Comparison of ENCODE assay signal across 8 cellular contexts in the genomic region with DNA sequence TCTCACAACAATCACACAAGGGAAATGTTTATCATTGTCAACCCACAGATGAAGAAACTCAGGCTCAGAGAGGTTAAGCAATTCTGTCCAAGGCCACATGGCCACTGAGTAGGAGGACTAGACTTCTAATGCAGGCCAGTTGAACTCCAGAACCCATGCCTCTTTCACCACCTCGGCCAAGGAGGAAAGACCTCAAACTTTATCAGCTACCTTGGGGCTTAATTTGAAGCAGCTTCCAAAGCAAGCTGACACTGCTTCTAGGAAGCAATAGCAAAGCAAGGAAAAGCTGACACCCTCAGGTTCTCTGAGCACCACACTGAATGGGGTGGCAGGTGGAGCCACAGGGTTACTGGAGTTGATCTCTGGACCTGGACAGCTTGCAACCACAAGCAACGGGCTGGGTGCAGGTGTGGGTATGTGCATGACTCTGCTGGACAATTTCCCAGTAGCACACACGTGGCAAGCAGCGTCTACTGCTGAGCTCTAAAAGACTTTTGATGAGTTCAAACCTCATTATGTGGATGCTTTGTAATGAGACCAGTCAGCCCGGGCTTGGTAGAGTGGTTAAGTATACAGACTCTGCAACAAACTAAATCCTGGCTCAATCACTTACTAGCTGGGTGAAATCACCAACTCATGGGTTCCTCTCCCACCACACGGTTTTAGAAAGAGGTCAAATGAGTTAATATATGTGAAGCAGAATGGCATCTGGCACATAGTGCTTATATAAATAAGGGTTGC. TPM values are rescaled to one million over a fixed set of nuclear protein-coding genes. Genes with fewer than 3 reads are reported as not detected.
A peak's percentile ranks its signal among the peaks of the same experiment; 100 is the strongest.
DNase-seq lines count a peak whose midpoint lies in the region; ATAC-seq and TF ChIP-seq lines count a peak whose summit lies in the region.

No MANE protein-coding gene starts in this region.

- H3K4me3 Mint-ChIP-seq in Calu3 (ENCODE audit: low read depth, unreplicated experiment) = peak overlapping the region; percentile 49
- no peak overlapping the region for H3K4me3 Mint-ChIP-seq in MCF 10A (ENCODE audit: unreplicated experiment)
- peak overlapping the region in 2 of 10 donors; percentile 65 to 80 for H3K4me3 Mint-ChIP-seq in naive thymus-derived CD4-positive, alpha-beta T cell

- POLR2A ChIA-PET in MCF 10A (lab: Yijun Ruan, JAX) = interaction anchor here (0.6 to 18.7 kb wide), 26 partner anchors 9 to 589 kb away, joined by 3 to 331 read pairs (median 5); partner anchors contain the start of genes CCNL1, SSR3 and TIPARP
- POLR2A ChIA-PET in naive thymus-derived CD4-positive, alpha-beta T cell (lab: Charles Lee) = interaction anchor here (0.6 to 3.5 kb wide), 12 partner anchors 14 to 986 kb away, joined by 3 to 19 read pairs (median 3); partner anchors contain the start of gene SSR3

- peaks cover 24% of the 10 kb centered on the region for H3K36me3 Mint-ChIP-seq in Calu3 (ENCODE audit: insufficient read depth, unreplicated experiment)
- peaks cover 2% of the 10 kb centered on the region for H3K36me3 Mint-ChIP-seq in MCF 10A (ENCODE audit: insufficient read depth, unreplicated experiment)
- H3K36me3 Mint-ChIP-seq in naive thymus-derived CD4-positive, alpha-beta T cell = peaks cover 0 to 18% (median 0%) of the 10 kb centered on the region in 5 donors

- BruUV-seq in Calu3 (replicated peaks; lab: Mats Ljungman, UMichigan) (TSS peak; percentile 21), MCF 10A (replicated peaks; lab: Mats Ljungman, UMichigan) (no TSS peak)

- no peak for TF ChIP-seq CTCF in Calu3 (IDR thresholded peaks at IDR 0.05; ENCODE audit: unreplicated experiment)
- TF ChIP-seq CTCF in MCF 10A (IDR thresholded peaks at IDR 0.05; ENCODE audit: unreplicated experiment) = no peak

- no peaks in the 10 kb centered on the region for H3K9me3 Mint-ChIP-seq in Calu3 (ENCODE audit: low read depth, unreplicated experiment)
- H3K9me3 Mint-ChIP-seq in MCF 10A (ENCODE audit: unreplicated experiment) = no peaks in the 10 kb centered on the region
- no peaks in the 10 kb centered on the region for H3K9me3 Mint-ChIP-seq in naive thymus-derived CD4-positive, alpha-beta T cell

- no peaks in the 10 kb centered on the region for H3K9me3 ChIP-seq in naive thymus-derived CD4-positive, alpha-beta T cell (ENCODE audit: control insufficient read depth in 2 of 3, low read length in 3 of 3)

- no peaks in the 10 kb centered on the region for H3K27me3 ChIP-seq in naive thymus-derived CD4-positive, alpha-beta T cell (ENCODE audit: control insufficient read depth in 2 of 2, insufficient read depth in 2 of 2, low read length in 2 of 2)

- ATAC-seq in HG03432 (IDR thresholded peaks at IDR 0.05; ENCODE audit: unreplicated experiment) = peak; percentile 10
- no peak for ATAC-seq in naive thymus-derived CD4-positive, alpha-beta T cell

- peaks cover 52% of the 10 kb centered on the region for H3K4me1 Mint-ChIP-seq in Calu3 (ENCODE audit: low read depth, unreplicated experiment)
- peaks cover 27% of the 10 kb centered on the region for H3K4me1 Mint-ChIP-seq in MCF 10A (ENCODE audit: insufficient read depth, unreplicated experiment)
- peaks cover 3 to 65% (median 21%) of the 10 kb centered on the region in 7 donors for H3K4me1 Mint-ChIP-seq in naive thymus-derived CD4-positive, alpha-beta T cell

- H3K27ac Mint-ChIP-seq in Calu3 (ENCODE audit: unreplicated experiment) (peak overlapping the region; percentile 56), MCF 10A (ENCODE audit: low read depth, unreplicated experiment) (no peak overlapping the region)
- H3K27ac Mint-ChIP-seq in naive thymus-derived CD4-positive, alpha-beta T cell = peak overlapping the region in 7 of 9 donors; percentile 5 to 91 (median 78)

- H3K27me3 Mint-ChIP-seq in Calu3 (ENCODE audit: unreplicated experiment) (no peaks in the 10 kb centered on the region), MCF 10A (ENCODE audit: insufficient read depth, unreplicated experiment) (no peaks in the 10 kb centered on the region)
- H3K27me3 Mint-ChIP-seq in naive thymus-derived CD4-positive, alpha-beta T cell = no peaks in the 10 kb centered on the region

- peaks cover 6 to 31% of the 10 kb centered on the region in 2 donors for H3K4me1 ChIP-seq in naive thymus-derived CD4-positive, alpha-beta T cell (ENCODE audit: control insufficient read depth in 2 of 2, insufficient read depth in 2 of 2, low read length in 2 of 2)

- CTCF ChIA-PET in Calu3 (lab: Charles Lee) = interaction anchor here (0.6 to 3.4 kb wide), 28 partner anchors 10 to 986 kb away, joined by 3 to 28 read pairs (median 4); partner anchors contain the start of gene TIPARP
- CTCF ChIA-PET in MCF 10A (lab: Yijun Ruan, JAX) = interaction anchor here (0.5 to 10.3 kb wide), 66 partner anchors 10 to 1330 kb away, joined by 3 to 260 read pairs (median 5); partner anchors contain the start of genes C3orf33, SSR3 and TIPARP
- CTCF ChIA-PET in naive thymus-derived CD4-positive, alpha-beta T cell (lab: Charles Lee) = interaction anchor here (0.6 to 3.0 kb wide), 29 partner anchors 10 to 1206 kb away, joined by 3 to 19 read pairs (median 4); partner anchors contain the start of gene SSR3

- intact Hi-C loops in Calu3 (cut with micrococcal nuclease; ENCODE audit: unreplicated experiment) = loop anchor here (1.0 to 10.0 kb wide), 9 partner anchors 232 to 1142 kb away; partner anchors contain the start of genes SSR3 and TIPARP
- intact Hi-C loops in MCF 10A (cut with micrococcal nuclease) = loop anchor here (1.0 to 10.0 kb wide), 5 partner anchors 48 to 1142 kb away; partner anchors contain the start of gene LEKR1
- intact Hi-C loops in naive thymus-derived CD4-positive, alpha-beta T cell (cut with micrococcal nuclease) = loop anchor here (1.0 to 10.0 kb wide), 13 partner anchors 102 to 1142 kb away; partner anchors contain the start of genes SSR3 (in 2 of the 2) and TIPARP (in 1 of the 2)

- no peak overlapping the region for H3K4me3 ChIP-seq in naive thymus-derived CD4-positive, alpha-beta T cell (ENCODE audit: low read length)

- DNase-seq in Calu3 (peak; percentile 48), MCF 10A (ENCODE audit: unreplicated experiment) (peak; percentile 35), 8988T (no peak), kidney glomerular epithelial cell (lab: John Stamatoyannopoulos, UW) (no peak), NCI-H1417 treated with DMSO at 0.1 percent for 48 hours (lab: John Stamatoyannopoulos, UW) (no peak)
- DNase-seq in naive thymus-derived CD4-positive, alpha-beta T cell = no peak
- DNase-seq in activated CD4-positive, CD25-positive, alpha-beta regulatory T cell treated with anti-CD3 and anti-CD28 coated beads, Interleukin-2, amount 50 U/mL, for 72 hours = no peak

- no peaks in the 10 kb centered on the region for H3K36me3 ChIP-seq in naive thymus-derived CD4-positive, alpha-beta T cell (ENCODE audit: control insufficient read depth in 2 of 3, insufficient read depth in 3 of 3, low read length in 3 of 3)

- peak overlapping the region; percentile 14 for H3K27ac ChIP-seq in naive thymus-derived CD4-positive, alpha-beta T cell (ENCODE audit: low read depth, low read length)

RNA-seq across cellular contexts. Expression of gene CCNL1, which starts 23.1 kb away (rescaled TPM):
- 291 and 303 TPM in 2 replicates for total RNA-seq in Calu3 (2022)
- total RNA-seq in MCF 10A (2022) = 103 and 112 TPM in 2 replicates
- 1,000 to 10,000 TPM in 2 of 5 experiments, 100 to 1,000 TPM in 3; 230 to 1,170 (median 374) TPM for total RNA-seq in naive thymus-derived CD4-positive, alpha-beta T cell
- polyA plus RNA-seq in naive thymus-derived CD4-positive, alpha-beta T cell = 10 to 100 TPM; 65.4 to 68.3 TPM

Comparison
In these comparisons a context has a peak if more than half of its experiments do, and no peak if none do; other contexts are left out.
1. DNase-seq: peak in Calu3 (single experiment) and MCF 10A (single experiment); none in naive thymus-derived CD4-positive, alpha-beta T cell (0 of 9), 8988T (single experiment), activated CD4-positive, CD25-positive, alpha-beta regulatory T cell treated with anti-CD3 and anti-CD28 coated beads, Interleukin-2, amount 50 U/mL, for 72 hours (single experiment), kidney glomerular epithelial cell (single experiment) and NCI-H1417 treated with DMSO at 0.1 percent for 48 hours (single experiment).